7 cellular contexts compared by ENCODE assay signal in the genomic region with DNA sequence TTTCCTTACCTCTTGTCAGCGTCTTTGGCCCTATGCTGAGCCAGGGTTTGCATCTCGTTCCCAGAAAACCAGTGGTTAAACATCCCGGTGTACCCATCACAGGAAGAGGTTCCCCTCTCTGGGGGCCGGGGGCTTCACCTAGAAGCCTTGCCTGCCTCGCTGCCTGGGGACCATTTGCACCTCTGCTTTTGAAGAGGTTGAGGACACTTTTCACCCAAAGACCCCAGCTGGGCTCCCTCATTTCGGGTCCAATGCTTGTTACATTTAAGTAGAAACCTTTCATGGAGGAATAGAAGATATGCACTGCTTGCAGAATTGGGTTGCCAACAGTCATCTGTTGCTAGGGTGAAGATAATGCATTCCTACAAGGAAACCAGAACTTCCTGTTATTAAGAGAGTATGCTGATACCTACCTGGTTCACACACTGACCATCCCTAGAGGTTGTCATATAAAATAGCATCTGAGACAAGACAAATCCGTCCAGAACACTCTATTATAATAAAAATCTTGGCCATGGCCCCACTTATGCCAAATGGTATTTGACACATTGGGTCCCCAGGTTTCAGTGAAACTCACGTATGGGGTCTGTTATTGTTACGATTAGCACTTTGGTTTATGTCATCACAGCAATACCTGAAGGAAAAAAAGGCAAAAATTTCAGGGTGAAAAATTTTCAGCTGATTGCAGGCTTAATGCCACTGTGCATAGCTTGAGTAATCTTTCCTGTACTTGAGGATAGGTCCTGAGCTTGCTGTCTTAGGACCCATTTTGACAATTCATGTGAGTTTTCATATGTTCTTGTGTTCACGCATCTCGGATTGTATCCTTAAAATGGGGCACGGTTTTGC. TPM values are rescaled to one million over a fixed set of nuclear protein-coding genes. Genes with fewer than 3 reads are reported as not detected.
A peak's percentile ranks its signal among the peaks of the same experiment; 100 is the strongest.
DNase-seq lines count a peak whose midpoint lies in the region; ATAC-seq and TF ChIP-seq lines count a peak whose summit lies in the region.

No MANE protein-coding gene starts in this region.

- intact Hi-C loops in esophagus squamous epithelium (cut with DNase I): no loop called here

- no peak for TF ChIP-seq EP300 in SK-N-SH (IDR thresholded peaks at IDR 0.05; ENCODE audit: borderline replicate concordance in 1 of 2, low read depth in 1 of 2, low read length in 1 of 2)

- no peak for TF ChIP-seq POLR2A in esophagus squamous epithelium (IDR thresholded peaks at IDR 0.05)

- H2AFZ ChIP-seq in SK-N-SH (ENCODE audit: low read depth): peak overlapping the region; percentile 66

- TF ChIP-seq CTCF in SK-N-SH (IDR thresholded peaks at IDR 0.05) (no peak), esophagus squamous epithelium (IDR thresholded peaks at IDR 0.05) (no peak), retinal pigment epithelial cell (conservative IDR thresholded peaks at IDR 0.05; ENCODE audit: low read depth, low read length) (no peak)

- peaks cover 16% of the 10 kb centered on the region for H3K79me2 ChIP-seq in SK-N-SH (ENCODE audit: insufficient read depth)

- no peaks in the 10 kb centered on the region for H4K20me1 ChIP-seq in SK-N-SH (ENCODE audit: insufficient read depth)

- no peaks in the 10 kb centered on the region for H3K9me2 ChIP-seq in SK-N-SH

- POLR2A ChIA-PET in SK-N-SH (lab: Yijun Ruan, JAX): interaction anchor here (0.6 to 3.0 kb wide), 2 partner anchors 107 to 476 kb away, joined by 4 to 7 read pairs; a partner anchor contains a TSS

- no peaks in the 10 kb centered on the region for H3K27me3 ChIP-seq in SK-N-SH (ENCODE audit: insufficient read depth)
- H3K27me3 ChIP-seq in esophagus squamous epithelium: peaks cover 0 to 31% (median 0%) of the 10 kb centered on the region in 4 donors

- peaks cover 35% of the 10 kb centered on the region for H3F3A ChIP-seq in SK-N-SH (replicated peaks; ENCODE audit: insufficient read depth)

- H3K4me3 ChIP-seq in SK-N-SH (ENCODE audit: low read depth in 2 of 2, low read length in 1 of 2) (peak overlapping the region; percentile 69 to 78), esophagus squamous epithelium (peak overlapping the region in 3 of 4 donors; percentile 40 to 65 (median 53)), retinal pigment epithelial cell (ENCODE audit: low read length) (peak overlapping the region; percentile 72)

- no peak for TF ChIP-seq RAD21 in SK-N-SH (IDR thresholded peaks at IDR 0.05; ENCODE audit: low read length)

- peak overlapping the region; percentile 28 to 65; a peak in 3 of 4 replicates for H3K27ac ChIP-seq in SK-N-SH (ENCODE audit: low read depth in 2 of 2, low read length in 1 of 2)
- no peak overlapping the region for H3K27ac ChIP-seq in esophagus squamous epithelium

- H3K4me1 ChIP-seq in SK-N-SH (ENCODE audit: control insufficient read depth in 1 of 2, insufficient read depth in 2 of 2, low read depth in 1 of 2, low read length in 1 of 2) (peaks cover 10 to 14% of the 10 kb centered on the region in 2 experiments), esophagus squamous epithelium (peaks cover 0 to 15% (median 8%) of the 10 kb centered on the region in 3 donors)

- CTCF ChIA-PET in SK-N-SH (lab: Yijun Ruan, JAX): interaction anchor here (1.3 to 1.8 kb wide), 3 partner anchors 110 to 782 kb away, joined by 3 to 7 read pairs (median 4); no protein-coding TSS in a partner anchor

- H3K36me3 ChIP-seq in SK-N-SH (replicated peaks in 1 of 2; ENCODE audit: control insufficient read depth in 1 of 2, insufficient read depth in 2 of 2, low read length in 1 of 2) (peaks cover 0 to 8% of the 10 kb centered on the region in 2 experiments), esophagus squamous epithelium (no peaks in the 10 kb centered on the region)

- peak; percentile 41 for DNase-seq in SK-N-SH
- no peak for DNase-seq in esophagus squamous epithelium (lab: John Stamatoyannopoulos, UW)
- DNase-seq in retinal pigment epithelial cell (ENCODE audit: low read depth): no peak
- no peak for DNase-seq in ureter (ENCODE audit: low spot score)

- H3K9ac ChIP-seq in SK-N-SH: peak overlapping the region; percentile 70

- ATAC-seq in GM18868 (IDR thresholded peaks at IDR 0.05; ENCODE audit: unreplicated experiment) (peak; percentile 48), GM19035 (IDR thresholded peaks at IDR 0.05; ENCODE audit: unreplicated experiment) (no peak), GM19397 (IDR thresholded peaks at IDR 0.05; ENCODE audit: unreplicated experiment) (no peak)

- no peaks in the 10 kb centered on the region for H3K9me3 ChIP-seq in SK-N-SH
- no peaks in the 10 kb centered on the region for H3K9me3 ChIP-seq in esophagus squamous epithelium

- peak overlapping the region; percentile 93 for H3K4me2 ChIP-seq in SK-N-SH

- WGBS in SK-N-SH (ENCODE audit: low lambda C conversion rate): 74% methylated on average over 12 of the region's 12 CpGs
- 68 to 72% methylated on average over 10 to 12 of the region's 12 CpGs for WGBS in esophagus squamous epithelium, 2 donors

TF ChIP-seq in SK-N-SH, 30 proteins besides CTCF, POLR2A, EP300 and RAD21:
- TF ChIP-seq RFX5 (IDR thresholded peaks at IDR 0.05; ENCODE audit: low read length) (peak; percentile 98), NRF1 (IDR thresholded peaks at IDR 0.05; ENCODE audit: low read depth, low read length) (no peak)

RNA-seq across cellular contexts. Expression of a gene that starts 0.9 kb away (rescaled TPM):
- 4.5 and 5.9 TPM in 2 replicates for polyA plus RNA-seq in SK-N-SH (2012; rRNA removed)
- 5.9 and 6.3 TPM in 2 replicates for polyA plus RNA-seq in SK-N-SH (2012; cell fraction: cytosol; rRNA removed)
- 4.0 and 4.8 TPM in 2 replicates for polyA plus RNA-seq in SK-N-SH (2012; cell fraction: nucleus; rRNA removed)
- total RNA-seq in esophagus squamous epithelium (1 to 10 TPM in 3 of 4 donors, under 1 TPM in 1; 0.56 to 4.7 (median 1.2) TPM), ureter (0.21 TPM)

Comparison
In these comparisons a context has a peak if more than half of its experiments do, and no peak if none do; other contexts are left out.
1. H3K27ac ChIP-seq: peak in SK-N-SH (2 of 2); none in esophagus squamous epithelium (0 of 4).
2. Peak in every context shown above with its lines, with median percentiles within 50 percentile points of each other: H3K4me3 ChIP-seq.